1 cellular context compared by ENCODE assay signal in the genomic region with DNA sequence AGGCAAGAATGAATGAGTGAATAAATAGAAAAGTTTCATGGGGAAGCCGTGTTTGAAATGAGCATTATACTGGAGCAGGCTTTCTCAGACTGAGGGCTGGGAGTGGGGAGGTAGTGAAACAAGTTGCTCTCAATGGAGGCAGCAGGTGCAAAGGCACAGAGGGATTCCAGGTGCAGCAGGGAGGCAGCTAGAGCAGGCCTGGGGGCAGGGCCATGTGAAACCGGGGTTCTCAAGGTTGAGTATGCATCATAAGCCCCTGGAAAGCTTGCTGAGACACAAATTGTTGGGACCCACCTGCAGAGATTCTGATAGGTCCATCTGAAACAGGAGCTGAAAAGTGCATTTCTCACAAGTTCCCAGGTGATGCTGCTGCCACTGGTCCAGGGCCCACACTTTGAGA.
TF ChIP-seq lines count a peak whose summit lies in the region.

No MANE protein-coding gene starts in this region.

TF ChIP-seq in A549, 52 proteins besides CTCF, POLR2A, EP300 and RAD21 (continued from another document):
- TF ChIP-seq ZNF302 (CRISPR knock-in tag; IDR thresholded peaks at IDR 0.05): no peak
- no peak for TF ChIP-seq KDM1A (IDR thresholded peaks at IDR 0.05; ENCODE audit: low read depth)
TF ChIP-seq in A549: peak in this region for 0.
